ENCODE assay signal across 22 cellular contexts in the genomic region with DNA sequence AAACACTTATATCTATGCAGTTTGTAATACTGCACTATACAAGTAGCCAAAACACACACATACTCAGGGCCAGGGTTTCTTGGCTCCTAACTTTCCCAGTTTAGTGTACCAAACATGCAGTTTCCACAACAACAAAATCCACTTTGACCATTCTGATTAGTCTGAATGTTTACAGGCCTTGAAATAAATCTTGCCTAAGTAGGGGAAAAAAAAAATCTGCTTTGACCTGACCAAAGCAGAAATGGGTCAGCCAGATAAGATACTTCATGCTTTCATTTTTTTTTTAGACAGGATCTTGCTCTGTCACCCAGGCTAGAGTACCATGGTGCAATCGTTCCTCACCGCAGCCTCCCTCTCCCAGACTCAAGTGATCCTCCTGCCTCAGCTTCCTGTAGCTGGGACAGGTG. TPM values are rescaled to one million over a fixed set of nuclear protein-coding genes. Genes with fewer than 3 reads are reported as not detected.
DNase-seq lines count a peak whose midpoint lies in the region; ATAC-seq and TF ChIP-seq lines count a peak whose summit lies in the region.
"Had no signal": no experiment of that assay in that cellular context is flagged by ENCODE, and none has a peak within 500 bp of the region (broad histone marks: within the 10 kb centered on the region; RNA-seq: fewer than 3 reads in every experiment).

No MANE protein-coding gene starts in this region.

- H3K4me3 ChIP-seq in HEK293 (ENCODE audit: low read depth, low read length), result no peak overlapping the region
- H3K4me3 ChIP-seq in parathyroid adenoma (ENCODE audit: low read depth, low read length), result no peak overlapping the region
- H3K4me3 ChIP-seq: dorsolateral prefrontal cortex, MG63, SJCRH30 had no signal

- H3K4me2 ChIP-seq in parathyroid adenoma (ENCODE audit: low read length), result peak overlapping the region; percentile 32

- H3K27me3 ChIP-seq in parathyroid adenoma (ENCODE audit: control insufficient read depth, insufficient read depth, low read length), result no peaks in the 10 kb centered on the region
- H3K27me3 ChIP-seq: brain microvascular endothelial cell, dorsolateral prefrontal cortex, MG63, SJCRH30 had no signal

- peaks cover 14% of the 10 kb centered on the region for H3K79me2 ChIP-seq in parathyroid adenoma

- H3K36me3 Mint-ChIP-seq in T-helper 17 cell (ENCODE audit: low read depth) (peaks cover 4% of the 10 kb centered on the region), type B pancreatic cell (peaks cover 27% of the 10 kb centered on the region)

- TF ChIP-seq CTCF in HEK293 (tag by site-specific recombination; IDR thresholded peaks at IDR 0.05) (no peak), parathyroid adenoma (IDR thresholded peaks at IDR 0.05) (no peak), type B pancreatic cell (conservative IDR thresholded peaks at IDR 0.05) (no peak)

- H3K36me3 ChIP-seq in HEK293 (ENCODE audit: control insufficient read depth in 2 of 2, insufficient read depth in 1 of 2, low read length in 2 of 2), result peaks cover 26 to 42% of the 10 kb centered on the region in 2 experiments
- no peaks in the 10 kb centered on the region for H3K36me3 ChIP-seq in parathyroid adenoma (ENCODE audit: control insufficient read depth, insufficient read depth, low read length)

- POLR2A ChIA-PET in HEK293 (lab: Yijun Ruan, JAX), result no interaction called here

- H3K27me3 Mint-ChIP-seq in T-helper 17 cell (no peaks in the 10 kb centered on the region), type B pancreatic cell (no peaks in the 10 kb centered on the region)

- H3K27ac Mint-ChIP-seq in T-helper 17 cell (peak overlapping the region; percentile 77), type B pancreatic cell (no peak overlapping the region)
- H3K27ac Mint-ChIP-seq: T-helper 2 cell treated with Interferon-gamma antibody and Interleukin-4, amounts not matched to agents 5 μg/mL and 100 μg/mL, for 36 hours had no signal

- H3K9me3 ChIP-seq in HEK293 (ENCODE audit: control insufficient read depth, insufficient read depth, low read depth, low read length), result no peaks in the 10 kb centered on the region
- H3K9me3 ChIP-seq in T-helper 17 cell (ENCODE audit: control insufficient read depth, low read length, poor library complexity, severe bottlenecking), result no peaks in the 10 kb centered on the region
- H3K9me3 ChIP-seq in parathyroid adenoma (ENCODE audit: control insufficient read depth, low read length), result no peaks in the 10 kb centered on the region
- H3K9me3 ChIP-seq: MG63, SJCRH30 had no signal

- H3K4me3 Mint-ChIP-seq in T-helper 17 cell (no peak overlapping the region), type B pancreatic cell (no peak overlapping the region)
- H3K4me3 Mint-ChIP-seq: T-helper 2 cell treated with Interferon-gamma antibody and Interleukin-4, amounts not matched to agents 5 μg/mL and 100 μg/mL, for 36 hours had no signal

- H3K4me1 ChIP-seq in HEK293 (ENCODE audit: control insufficient read depth, insufficient read depth, low read length) (peaks cover 5% of the 10 kb centered on the region; the same call in 1 of the 2 replicates), parathyroid adenoma (peaks cover 2% of the 10 kb centered on the region)
- H3K4me1 ChIP-seq: SJCRH30 had no signal

- H3K27ac ChIP-seq in HEK293 (ENCODE audit: extremely low read depth, low read depth, low read length), result no peak overlapping the region
- no peak overlapping the region for H3K27ac ChIP-seq in parathyroid adenoma
- H3K27ac ChIP-seq: brain microvascular endothelial cell, SJCRH30 had no signal

- H3K9me3 Mint-ChIP-seq in type B pancreatic cell, result no peaks in the 10 kb centered on the region
- H3K9me3 Mint-ChIP-seq: T-helper 2 cell treated with Interferon-gamma antibody and Interleukin-4, amounts not matched to agents 5 μg/mL and 100 μg/mL, for 36 hours had no signal

- no peak for DNase-seq in T-helper 17 cell
- DNase-seq in left cardiac atrium, result no peak
- no peak for DNase-seq in SW480 (ENCODE audit: low spot score)
- DNase-seq in NCI-H82 (lab: John Stamatoyannopoulos, UW), result no peak
- no peak for DNase-seq in type B pancreatic cell (ENCODE audit: extremely low spot score, unreplicated experiment)
- DNase-seq: activated CD4-positive, alpha-beta T cell treated with anti-CD3 and anti-CD28 coated beads for 1 hour; activated naive CD4-positive, alpha-beta T cell treated with anti-CD3 and anti-CD28 coated beads, Interleukin-2, amount 50 U/mL, for 16 hours; AML-193; brain microvascular endothelial cell; Calu3; dorsolateral prefrontal cortex; erythroblast; islet precursor cell; MG63; NCI-H187 treated with DMSO at 0.1 percent for 48 hours; NCI-H510A; nucleus accumbens; SJCRH30; stimulated activated CD4-positive, alpha-beta T cell treated with anti-CD3 and anti-CD28 coated beads, Interleukin-4, amount 100 ng/mL, for 1 hour had no signal

- no peak overlapping the region for H3K9ac ChIP-seq in parathyroid adenoma

- H2AFZ ChIP-seq in parathyroid adenoma, result no peak overlapping the region

- CTCF ChIA-PET in HEK293 (lab: Yijun Ruan, JAX), result interaction anchor here (0.6 kb wide), 2 partner anchors 228 to 238 kb away, joined by 3 to 4 read pairs; no protein-coding TSS in a partner anchor

- H3K4me1 Mint-ChIP-seq in T-helper 17 cell (peaks cover 14% of the 10 kb centered on the region), type B pancreatic cell (ENCODE audit: unreplicated experiment) (peaks cover 8% of the 10 kb centered on the region)

- no peak for ATAC-seq in T-helper 17 cell
- peak; percentile 71 to 79 for ATAC-seq in left cardiac atrium

- intact Hi-C loops in left cardiac atrium (cut with DNase I), result no loop called here

TF ChIP-seq in HEK293, 187 proteins besides CTCF, POLR2A, EP300 and RAD21:
- 0 out of 2 replicates have a peak, but pooled peaks have one; percentile 20 for TF ChIP-seq SCRT2 (tag by site-specific recombination; IDR thresholded peaks at IDR 0.05)
- TF ChIP-seq ZNF10 (tag by site-specific recombination; IDR thresholded peaks at IDR 0.05), result no peak

RNA-seq across cellular contexts. Expression of gene PRR14L, which starts 10.1 kb away (rescaled TPM):
- total RNA-seq in T-helper 17 cell (10 to 100 TPM; 36.2 to 38.2 TPM), left cardiac atrium (10 to 100 TPM; 21.2 to 23.6 TPM), type B pancreatic cell (ENCODE audit: low replicate concordance) (68.9 and 80.9 TPM in 2 replicates)

RNA-seq across cellular contexts. Expression of gene DEPDC5, which starts 14.0 kb away (rescaled TPM):
- total RNA-seq in T-helper 17 cell, result 10 to 100 TPM; 37.6 to 44.0 TPM
- 10 to 100 TPM; 12.2 to 14.7 TPM for total RNA-seq in left cardiac atrium
- 35.5 and 40.6 TPM in 2 replicates for total RNA-seq in type B pancreatic cell (ENCODE audit: low replicate concordance)
